In genomic region chr1:29639156-29639736, GRCh38 we compare ENCODE assay signal across 20 cellular contexts.
A peak's percentile ranks its signal among the peaks of the same experiment; 100 is the strongest.
DNase-seq lines count a peak whose midpoint lies in the region; ATAC-seq and TF ChIP-seq lines count a peak whose summit lies in the region.
"Had no signal": no experiment of that assay in that cellular context is flagged by ENCODE, and none has a peak within 500 bp of the region (broad histone marks: within the 10 kb centered on the region; RNA-seq: fewer than 3 reads in every experiment).

No MANE protein-coding gene starts in this region.

- H3K79me2 ChIP-seq in GM23338 (replicated peaks; ENCODE audit: insufficient read depth), result no peaks in the 10 kb centered on the region
- no peaks in the 10 kb centered on the region for H3K79me2 ChIP-seq in PC-3 (ENCODE audit: low read length)

- H3K27me3 Mint-ChIP-seq in GM23338 (ENCODE audit: insufficient read depth, low read depth, poor library complexity), result peaks cover 7% of the 10 kb centered on the region

- H4K20me1 ChIP-seq in GM23338 (replicated peaks; ENCODE audit: insufficient read depth), result no peaks in the 10 kb centered on the region
- H4K20me1 ChIP-seq in PC-3 (ENCODE audit: low read length), result no peaks in the 10 kb centered on the region

- WGBS in esophagus muscularis mucosa, result 76% methylated on average over 6 of the region's 6 CpGs
- 40 to 73% methylated on average over 6 of the region's 6 CpGs for WGBS in esophagus squamous epithelium, 2 donors

- H3K27ac ChIP-seq in GM23338 (ENCODE audit: low read depth), result no peak overlapping the region
- H3K27ac ChIP-seq in PC-3 (ENCODE audit: low read length), result peak overlapping the region; percentile 58
- no peak overlapping the region for H3K27ac ChIP-seq in esophagus muscularis mucosa (replicated peaks in 1 of 4)
- no peak overlapping the region for H3K27ac ChIP-seq in esophagus squamous epithelium
- H3K27ac ChIP-seq: adrenal gland, heart right ventricle, spleen had no signal

- H3K4me1 Mint-ChIP-seq in GM23338, result no peaks in the 10 kb centered on the region
- H3K4me1 Mint-ChIP-seq: activated B cell treated with CpG ODN at 0.5 μM for 24 hours, B cell, immature natural killer cell, memory B cell had no signal

- no peak overlapping the region for H3K9ac ChIP-seq in PC-3 (ENCODE audit: low read length)

- no peaks in the 10 kb centered on the region for H3K36me3 Mint-ChIP-seq in GM23338 (ENCODE audit: low read depth)
- H3K36me3 Mint-ChIP-seq: immature natural killer cell, memory B cell had no signal

- TF ChIP-seq POLR2A in esophagus muscularis mucosa (IDR thresholded peaks at IDR 0.05; ENCODE audit: low read depth) (no peak), esophagus squamous epithelium (IDR thresholded peaks at IDR 0.05) (no peak)

- no peak for ATAC-seq in GM23338
- peak; percentile 87 for ATAC-seq in PC-3
- ATAC-seq in HG02798 (IDR thresholded peaks at IDR 0.05; ENCODE audit: poor library complexity, unreplicated experiment), result no peak
- ATAC-seq in GM18520 (IDR thresholded peaks at IDR 0.05; ENCODE audit: unreplicated experiment), result no peak
- ATAC-seq: heart right ventricle had no signal

- H3K27me3 ChIP-seq in GM23338 (ENCODE audit: insufficient read depth) (no peaks in the 10 kb centered on the region), PC-3 (ENCODE audit: low read length) (no peaks in the 10 kb centered on the region), esophagus muscularis mucosa (peaks cover 0 to 45% (median 0%) of the 10 kb centered on the region in 4 donors), BE2C (no peaks in the 10 kb centered on the region), esophagus squamous epithelium (peaks cover 0 to 22% (median 0%) of the 10 kb centered on the region in 4 donors)

- TF ChIP-seq CTCF in GM23338 (conservative IDR thresholded peaks at IDR 0.05; ENCODE audit: low read depth in 2 of 2) (no peak), PC-3 (conservative IDR thresholded peaks at IDR 0.05; ENCODE audit: low read depth, low read length) (no peak), esophagus muscularis mucosa (IDR thresholded peaks at IDR 0.05) (no peak), BE2C (IDR thresholded peaks at IDR 0.05; ENCODE audit: low read depth, low read length) (no peak), esophagus squamous epithelium (IDR thresholded peaks at IDR 0.05) (no peak)

- no peaks in the 10 kb centered on the region for H3K9me3 Mint-ChIP-seq in GM23338
- H3K9me3 Mint-ChIP-seq: immature natural killer cell, memory B cell, nephron had no signal

- H3K4me2 ChIP-seq in GM23338 (no peak overlapping the region), PC-3 (ENCODE audit: low read length) (peak overlapping the region; percentile 13; the same call in 1 of the 2 replicates)

- H3K4me3 ChIP-seq in GM23338 (no peak overlapping the region), PC-3 (ENCODE audit: low read length) (no peak overlapping the region), esophagus muscularis mucosa (no peak overlapping the region), BE2C (ENCODE audit: low read depth, low read length) (no peak overlapping the region), esophagus squamous epithelium (no peak overlapping the region)
- H3K4me3 ChIP-seq: adrenal gland, heart right ventricle, spleen had no signal

- POLR2A ChIA-PET in PC-3 (lab: Charles Lee; ENCODE audit: unreplicated experiment), result no interaction called here

- H3K4me3 Mint-ChIP-seq in GM23338, result no peak overlapping the region
- H3K4me3 Mint-ChIP-seq: activated B cell treated with CpG ODN at 0.5 μM for 24 hours, B cell, immature natural killer cell, memory B cell, nephron had no signal

- no peaks in the 10 kb centered on the region; the same call in 1 of the 2 replicates for H3K9me2 ChIP-seq in GM23338 (ENCODE audit: insufficient read depth)
- no peaks in the 10 kb centered on the region for H3K9me2 ChIP-seq in PC-3 (replicated peaks; ENCODE audit: low read length)

- H3F3A ChIP-seq in GM23338 (replicated peaks; ENCODE audit: low read depth), result no peaks in the 10 kb centered on the region
- H3F3A ChIP-seq in PC-3 (ENCODE audit: low read length, unreplicated experiment), result no peaks in the 10 kb centered on the region

- no peaks in the 10 kb centered on the region for H3K36me3 ChIP-seq in GM23338 (ENCODE audit: insufficient read depth)
- H3K36me3 ChIP-seq in PC-3 (ENCODE audit: low read depth, low read length), result no peaks in the 10 kb centered on the region
- H3K36me3 ChIP-seq in esophagus muscularis mucosa, result no peaks in the 10 kb centered on the region
- no peaks in the 10 kb centered on the region for H3K36me3 ChIP-seq in BE2C
- no peaks in the 10 kb centered on the region for H3K36me3 ChIP-seq in esophagus squamous epithelium
- H3K36me3 ChIP-seq: adrenal gland, heart right ventricle, spleen had no signal

- DNase-seq in GM23338 (ENCODE audit: low spot score), result no peak
- peak; percentile 87 for DNase-seq in PC-3
- DNase-seq in esophagus muscularis mucosa (ENCODE audit: extremely low spot score), result peak; percentile 78
- DNase-seq in posterior vena cava (ENCODE audit: low spot score), result peak; percentile 25
- DNase-seq in BE2C, result no peak
- no peak for DNase-seq in esophagus squamous epithelium (lab: John Stamatoyannopoulos, UW)
- DNase-seq: activated B cell treated with CpG ODN at 0.5 μM for 24 hours, activated gamma-delta T cell, caudate nucleus, heart right ventricle, immature natural killer cell, NCI-H2081, NCI-H524 treated with DMSO at 0.1 percent for 48 hours, spleen had no signal

- BruUV-seq in PC-3 (replicated peaks; lab: Mats Ljungman, UMichigan), result no TSS peak

- CTCF ChIA-PET in PC-3 (lab: Charles Lee), result interaction anchor here (0.8 kb wide), 1 partner anchor 49 kb away, joined by 3 read pairs; no protein-coding TSS in a partner anchor

- no peaks in the 10 kb centered on the region for H3K9me3 ChIP-seq in PC-3 (ENCODE audit: low read length)
- no peaks in the 10 kb centered on the region for H3K9me3 ChIP-seq in esophagus muscularis mucosa
- no peaks in the 10 kb centered on the region for H3K9me3 ChIP-seq in BE2C
- H3K9me3 ChIP-seq in esophagus squamous epithelium, result no peaks in the 10 kb centered on the region
- H3K9me3 ChIP-seq: adrenal gland, heart right ventricle, spleen had no signal

- H2AFZ ChIP-seq in GM23338 (peak overlapping the region; percentile 7; the same call in 1 of the 2 replicates), PC-3 (ENCODE audit: low read length) (0 out of 2 replicates have a peak overlapping the region, but pooled peaks have one; percentile 29)

- intact Hi-C loops in PC-3 (cut with micrococcal nuclease), result loop anchor here (1.0 to 5.0 kb wide), 5 partner anchors 44 to 1068 kb away; no protein-coding TSS in a partner anchor
- intact Hi-C loops in esophagus muscularis mucosa (cut with DNase I), result no loop called here
- intact Hi-C loops in posterior vena cava (cut with DNase I), result loop anchor here in 1 of 2 donors (5.0 kb wide), 1 partner anchor 817 kb away; no protein-coding TSS in a partner anchor
- intact Hi-C loops in esophagus squamous epithelium (cut with DNase I), result no loop called here

- peak overlapping the region; percentile 52; the same call in 1 of the 2 replicates for H3K27ac Mint-ChIP-seq in GM23338
- H3K27ac Mint-ChIP-seq: activated B cell treated with CpG ODN at 0.5 μM for 24 hours, B cell, immature natural killer cell, memory B cell, nephron had no signal

- no peaks in the 10 kb centered on the region for H3K4me1 ChIP-seq in GM23338 (ENCODE audit: insufficient read depth)
- H3K4me1 ChIP-seq in PC-3 (ENCODE audit: insufficient read depth, low read length), result peaks cover 45% of the 10 kb centered on the region
- H3K4me1 ChIP-seq in esophagus muscularis mucosa, result no peaks in the 10 kb centered on the region
- no peaks in the 10 kb centered on the region; the same call in none of the 2 replicates for H3K4me1 ChIP-seq in BE2C
- H3K4me1 ChIP-seq in esophagus squamous epithelium, result no peaks in the 10 kb centered on the region
- H3K4me1 ChIP-seq: adrenal gland, heart right ventricle, spleen had no signal

- TF ChIP-seq EP300 in esophagus muscularis mucosa (IDR thresholded peaks at IDR 0.05), result no peak

TF ChIP-seq in GM23338, 12 proteins besides CTCF, POLR2A, EP300 and RAD21 (continues in another document):
- TF ChIP-seq STAT1 (IDR thresholded peaks at IDR 0.05; ENCODE audit: unreplicated experiment) (no peak), EZH2phosphoT487 (IDR thresholded peaks at IDR 0.05; ENCODE audit: unreplicated experiment) (no peak)
- TF ChIP-seq, protein P1, sequence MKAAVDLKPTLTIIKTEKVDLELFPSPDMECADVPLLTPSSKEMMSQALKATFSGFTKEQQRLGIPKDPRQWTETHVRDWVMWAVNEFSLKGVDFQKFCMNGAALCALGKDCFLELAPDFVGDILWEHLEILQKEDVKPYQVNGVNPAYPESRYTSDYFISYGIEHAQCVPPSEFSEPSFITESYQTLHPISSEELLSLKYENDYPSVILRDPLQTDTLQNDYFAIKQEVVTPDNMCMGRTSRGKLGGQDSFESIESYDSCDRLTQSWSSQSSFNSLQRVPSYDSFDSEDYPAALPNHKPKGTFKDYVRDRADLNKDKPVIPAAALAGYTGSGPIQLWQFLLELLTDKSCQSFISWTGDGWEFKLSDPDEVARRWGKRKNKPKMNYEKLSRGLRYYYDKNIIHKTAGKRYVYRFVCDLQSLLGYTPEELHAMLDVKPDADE (IDR thresholded peaks at IDR 0.05), result no peak

Comparison
In these comparisons a context has a peak if more than half of its experiments do, and no peak if none do; other contexts are left out.
1. DNase-seq: peak in PC-3 (single experiment), esophagus muscularis mucosa (single experiment) and posterior vena cava (single experiment); none in GM23338 (single experiment), BE2C (single experiment) and esophagus squamous epithelium (single experiment).